ENCODE assay signal across 9 cellular contexts in the genomic region with DNA sequence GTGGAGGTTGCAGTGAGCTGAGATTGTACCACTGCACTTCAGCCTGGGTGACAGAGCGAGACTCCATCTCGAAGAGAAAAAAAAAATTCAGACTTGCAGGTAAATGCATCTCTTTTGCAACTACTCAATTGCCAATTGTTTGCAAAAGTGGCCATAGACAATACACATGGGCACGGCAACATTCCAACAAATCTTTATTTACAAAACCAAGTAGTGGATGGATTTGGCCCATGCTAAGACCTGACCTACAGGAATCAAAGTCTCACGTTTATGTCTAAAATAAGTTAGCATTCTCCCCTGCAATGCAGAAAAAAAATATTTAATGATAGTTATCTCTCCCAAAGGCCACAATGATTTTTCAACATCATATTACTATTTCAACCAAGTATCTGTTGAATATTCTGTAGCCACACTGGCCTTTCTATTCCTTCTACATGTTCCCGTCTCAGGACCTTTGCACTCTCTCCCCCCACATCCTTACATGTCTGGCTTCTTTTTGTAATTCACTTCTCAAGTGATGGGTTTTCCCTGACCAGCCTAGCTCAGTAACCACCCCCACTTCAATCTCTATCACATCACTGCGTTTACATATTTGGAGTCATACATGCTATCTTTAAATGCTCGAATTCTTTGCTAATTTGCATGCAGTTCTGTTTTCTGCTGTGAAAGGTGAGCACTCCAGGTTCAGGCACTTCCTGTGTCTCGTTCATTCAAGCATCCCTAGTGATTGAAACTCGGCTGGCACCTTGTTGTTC. TPM values are rescaled to one million over a fixed set of nuclear protein-coding genes. Genes with fewer than 3 reads are reported as not detected.
A peak's percentile ranks its signal among the peaks of the same experiment; 100 is the strongest.
DNase-seq lines count a peak whose midpoint lies in the region; ATAC-seq and TF ChIP-seq lines count a peak whose summit lies in the region.
"Had no signal": no experiment of that assay in that cellular context is flagged by ENCODE, and none has a peak within 500 bp of the region (broad histone marks: within the 10 kb centered on the region; RNA-seq: fewer than 3 reads in every experiment).

No MANE protein-coding gene starts in this region.

- CTCF ChIA-PET in HEK293T (lab: Yijun Ruan, JAX) = no interaction called here

- POLR2A ChIA-PET in HEK293T (lab: Yijun Ruan, JAX) = no interaction called here

- DNase-seq in stimulated activated CD4-positive, alpha-beta T cell treated with anti-CD3 and anti-CD28 coated beads, Interleukin-1b, Interleukin-23, amount 100 ng/mL, for 48 hours = peak; percentile 32
- no peak for DNase-seq in stimulated activated CD4-positive, alpha-beta T cell treated with anti-CD3 and anti-CD28 coated beads, Interleukin-2, amount 100 ng/mL, for 48 hours
- peak; percentile 29 for DNase-seq in activated naive CD4-positive, alpha-beta T cell treated with anti-CD3 and anti-CD28 coated beads, Interleukin-2, amount 50 U/mL, for 16 hours
- DNase-seq in occipital lobe (lab: John Stamatoyannopoulos, UW) (no peak), HEK293T (ENCODE audit: extremely low spot score) (no peak)
- DNase-seq in stimulated activated CD4-positive, alpha-beta T cell treated with anti-CD3 and anti-CD28 coated beads, Interleukin-2, amount 100 ng/mL, for 24 hours = no peak
- DNase-seq in activated CD8-positive, alpha-beta memory T cell treated with anti-CD3 and anti-CD28 coated beads, Interleukin-2, amount 50 U/mL, for 4 hours = no peak
- DNase-seq: NCI-H2171 treated with DMSO at 0.1 percent for 48 hours had no signal

- peak; percentile 40 for ATAC-seq in HG03060 (IDR thresholded peaks at IDR 0.05; ENCODE audit: low read depth, unreplicated experiment)

TF ChIP-seq in HEK293T, 16 proteins besides CTCF, POLR2A, EP300 and RAD21:
- TF ChIP-seq LEF1 (IDR thresholded peaks at IDR 0.05; ENCODE audit: borderline replicate concordance) (no peak), ARNT (IDR thresholded peaks at IDR 0.05) (no peak), SP1 (IDR thresholded peaks at IDR 0.05) (no peak), SUZ12 (IDR thresholded peaks at IDR 0.05) (no peak), NFRKB (IDR thresholded peaks at IDR 0.05) (no peak), FOXM1 (IDR thresholded peaks at IDR 0.05; ENCODE audit: borderline replicate concordance) (no peak), FOXA1 (IDR thresholded peaks at IDR 0.05) (no peak), L3MBTL2 (conservative IDR thresholded peaks at IDR 0.05) (no peak)

RNA-seq across cellular contexts. Expression of a gene that starts 54.2 kb away (rescaled TPM):
- total RNA-seq in occipital lobe = 59.9 TPM

Comparison
In these comparisons a context has a peak if more than half of its experiments do, and no peak if none do; other contexts are left out.
1. DNase-seq: peak in stimulated activated CD4-positive, alpha-beta T cell treated with anti-CD3 and anti-CD28 coated beads, Interleukin-1b, Interleukin-23, amount 100 ng/mL, for 48 hours (single experiment) and activated naive CD4-positive, alpha-beta T cell treated with anti-CD3 and anti-CD28 coated beads, Interleukin-2, amount 50 U/mL, for 16 hours (single experiment); none in stimulated activated CD4-positive, alpha-beta T cell treated with anti-CD3 and anti-CD28 coated beads, Interleukin-2, amount 100 ng/mL, for 48 hours (0 of 2), occipital lobe (single experiment), stimulated activated CD4-positive, alpha-beta T cell treated with anti-CD3 and anti-CD28 coated beads, Interleukin-2, amount 100 ng/mL, for 24 hours (0 of 2), activated CD8-positive, alpha-beta memory T cell treated with anti-CD3 and anti-CD28 coated beads, Interleukin-2, amount 50 U/mL, for 4 hours (single experiment) and HEK293T (single experiment).